ENCODE assay signal across 8 cellular contexts in the genomic region with DNA sequence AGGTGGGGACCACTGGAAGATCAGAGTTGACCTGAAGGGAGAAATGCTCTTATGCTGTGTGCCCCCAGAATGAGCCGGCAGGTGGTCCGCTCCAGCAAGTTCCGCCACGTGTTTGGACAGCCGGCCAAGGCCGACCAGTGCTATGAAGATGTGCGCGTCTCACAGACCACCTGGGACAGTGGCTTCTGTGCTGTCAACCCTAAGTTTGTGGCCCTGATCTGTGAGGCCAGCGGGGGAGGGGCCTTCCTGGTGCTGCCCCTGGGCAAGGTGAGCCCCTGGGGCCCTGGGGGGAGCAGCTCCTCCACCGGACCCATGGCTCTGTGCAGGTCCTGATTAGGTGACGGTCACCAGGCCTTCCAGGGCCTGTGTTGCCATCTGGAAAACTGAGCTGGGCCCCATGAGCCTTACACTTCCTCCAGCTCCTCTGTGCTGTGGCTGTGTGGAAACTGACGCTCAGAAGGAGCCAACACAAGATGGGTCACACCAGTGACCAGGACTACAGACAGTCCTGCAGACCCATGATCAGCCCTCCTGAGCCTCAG. TPM values are rescaled to one million over a fixed set of nuclear protein-coding genes. Genes with fewer than 3 reads are reported as not detected.
DNase-seq lines count a peak whose midpoint lies in the region; ATAC-seq and TF ChIP-seq lines count a peak whose summit lies in the region.

No MANE protein-coding gene starts in this region.

- H3K27me3 ChIP-seq in HL-60 (ENCODE audit: insufficient read depth, poor library complexity, severe bottlenecking) = no peaks in the 10 kb centered on the region

- no peaks in the 10 kb centered on the region for H3K9me3 Mint-ChIP-seq in CD14-positive monocyte
- H3K9me3 Mint-ChIP-seq in nephron progenitor cell = no peaks in the 10 kb centered on the region

- H3K36me3 Mint-ChIP-seq in CD14-positive monocyte (peaks cover 19 to 34% of the 10 kb centered on the region in 2 donors), nephron progenitor cell (ENCODE audit: low read depth) (no peaks in the 10 kb centered on the region)

- peak overlapping the region; percentile 100 for H3K27ac ChIP-seq in HL-60 (replicated peaks)

- peaks cover 35% of the 10 kb centered on the region for H3K4me1 Mint-ChIP-seq in CD14-positive monocyte
- peaks cover 9% of the 10 kb centered on the region for H3K4me1 Mint-ChIP-seq in nephron progenitor cell

- TF ChIP-seq CTCF in CD14-positive monocyte (IDR thresholded peaks at IDR 0.05) (no peak), HL-60 (IDR thresholded peaks at IDR 0.05; ENCODE audit: insufficient read depth, low read length) (no peak), nephron progenitor cell (IDR thresholded peaks at IDR 0.05) (no peak)

- peak overlapping the region; percentile 97 to 99 for H3K4me3 Mint-ChIP-seq in CD14-positive monocyte
- H3K4me3 Mint-ChIP-seq in nephron progenitor cell = no peak overlapping the region

- H3K4me3 ChIP-seq in HL-60 (replicated peaks; ENCODE audit: insufficient read depth, low read length) = peak overlapping the region; percentile 59

- no peak for ATAC-seq in GM21526 (IDR thresholded peaks at IDR 0.05; ENCODE audit: low FRiP score, unreplicated experiment)
- no peak for ATAC-seq in HG03521 (IDR thresholded peaks at IDR 0.05; ENCODE audit: unreplicated experiment)

- H3K27me3 Mint-ChIP-seq in CD14-positive monocyte (ENCODE audit: low read depth in 3 of 3) = peaks cover 0 to 5% (median 4%) of the 10 kb centered on the region in 3 donors
- H3K27me3 Mint-ChIP-seq in nephron progenitor cell (ENCODE audit: low read depth, poor library complexity) = peaks cover 18% of the 10 kb centered on the region

- intact Hi-C loops in CD14-positive monocyte (cut with micrococcal nuclease) = no loop called here

- peak; percentile 52 for DNase-seq in CD14-positive monocyte (ENCODE audit: low spot score)
- peak in 1 of 2 experiments; percentile 67 for DNase-seq in HL-60 (ENCODE audit: low read depth in 1 of 2, low spot score in 1 of 2)
- peak; percentile 21 for DNase-seq in activated naive CD4-positive, alpha-beta T cell treated with anti-CD3 and anti-CD28 coated beads, Interleukin-2, amount 50 U/mL, for 16 hours
- DNase-seq in nephron progenitor cell = peak; percentile 9
- DNase-seq in Ammon's horn (ENCODE audit: low spot score) = no peak
- DNase-seq in kidney tubule cell (ENCODE audit: low spot score) = no peak

- H3K27ac Mint-ChIP-seq in CD14-positive monocyte (peak overlapping the region; percentile 85 to 95 (median 93)), nephron progenitor cell (no peak overlapping the region)

RNA-seq across cellular contexts. Expression of gene CORO1A, which starts 1.8 kb away (rescaled TPM):
- polyA plus RNA-seq in CD14-positive monocyte = 1,000 to 10,000 TPM; 1,314 to 1,346 TPM

RNA-seq across cellular contexts. Expression of gene BOLA2B, which starts 8.3 kb away (rescaled TPM):
- 100 to 1,000 TPM; 105 to 160 TPM for polyA plus RNA-seq in CD14-positive monocyte

RNA-seq across cellular contexts. Expression of gene SLX1A, which starts 8.5 kb away (rescaled TPM):
- polyA plus RNA-seq in CD14-positive monocyte = 100 to 1,000 TPM; 162 to 163 TPM

RNA-seq across cellular contexts. Expression of gene SULT1A3, which starts 13.8 kb away (rescaled TPM):
- polyA plus RNA-seq in CD14-positive monocyte = 10 to 100 TPM; 20.9 to 28.3 TPM

Comparison
In these comparisons a context has a peak if more than half of its experiments do, and no peak if none do; other contexts are left out.
1. DNase-seq: peak in CD14-positive monocyte (single experiment), activated naive CD4-positive, alpha-beta T cell treated with anti-CD3 and anti-CD28 coated beads, Interleukin-2, amount 50 U/mL, for 16 hours (single experiment) and nephron progenitor cell (single experiment); none in Ammon's horn (single experiment) and kidney tubule cell (single experiment).